17 cellular contexts compared by ENCODE assay signal in the genomic region with DNA sequence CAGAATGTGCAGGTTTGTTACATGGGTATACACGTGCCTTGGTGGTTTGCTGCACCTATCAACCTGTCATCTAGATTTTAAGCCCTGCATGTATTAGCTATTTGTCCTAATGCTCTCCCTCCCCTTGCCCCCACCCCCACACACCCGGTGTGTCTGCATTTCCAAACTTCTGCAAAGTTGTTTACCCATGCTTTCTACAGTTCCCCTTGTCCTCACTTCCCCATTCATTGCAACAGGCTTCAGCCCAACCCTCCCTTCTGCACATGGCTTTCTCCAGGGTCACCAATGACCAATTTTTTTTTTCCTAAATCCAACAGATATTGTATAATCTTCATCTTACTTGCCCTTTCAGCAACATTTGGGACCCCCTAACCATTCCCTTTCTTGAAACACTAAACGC. TPM values are rescaled to one million over a fixed set of nuclear protein-coding genes. Genes with fewer than 3 reads are reported as not detected.
DNase-seq lines count a peak whose midpoint lies in the region; ATAC-seq and TF ChIP-seq lines count a peak whose summit lies in the region.
"Had no signal": no experiment of that assay in that cellular context is flagged by ENCODE, and none has a peak within 500 bp of the region (broad histone marks: within the 10 kb centered on the region; RNA-seq: fewer than 3 reads in every experiment).

No MANE protein-coding gene starts in this region.

- H3K27me3 Mint-ChIP-seq in activated CD8-positive, alpha-beta memory T cell treated with anti-CD3 and anti-CD28 coated beads, Interleukin-2, amount 10 ng/mL, durations not matched to agents 7 days and 5 days = no peaks in the 10 kb centered on the region
- H3K27me3 Mint-ChIP-seq in T-helper 17 cell (no peaks in the 10 kb centered on the region), immature natural killer cell (ENCODE audit: low read depth in 3 of 3) (no peaks in the 10 kb centered on the region)
- no peaks in the 10 kb centered on the region for H3K27me3 Mint-ChIP-seq in activated T-cell treated with anti-CD3 and anti-CD28 coated beads, Interleukin-2, amount 50 U/mL, for 4 hours (ENCODE audit: low read depth)
- H3K27me3 Mint-ChIP-seq: activated CD4-positive, alpha-beta T cell treated with anti-CD3 and anti-CD28 coated beads, Interleukin-2, amount 10 ng/mL, durations not matched to agents 7 days and 5 days; activated T-helper 17 cell treated with anti-CD3 and anti-CD28 coated beads, Interleukin-2, amount 50 U/mL, for 72 hours had no signal

- H3K4me3 Mint-ChIP-seq in activated CD8-positive, alpha-beta memory T cell treated with anti-CD3 and anti-CD28 coated beads, Interleukin-2, amount 10 ng/mL, durations not matched to agents 7 days and 5 days = no peak overlapping the region
- H3K4me3 Mint-ChIP-seq in T-helper 17 cell = no peak overlapping the region
- peak overlapping the region in 1 of 5 donors; percentile 38 for H3K4me3 Mint-ChIP-seq in immature natural killer cell
- no peak overlapping the region for H3K4me3 Mint-ChIP-seq in activated T-cell treated with anti-CD3 and anti-CD28 coated beads, Interleukin-2, amount 50 U/mL, for 4 hours
- H3K4me3 Mint-ChIP-seq: activated CD4-positive, alpha-beta T cell treated with anti-CD3 and anti-CD28 coated beads, Interleukin-2, amount 10 ng/mL, durations not matched to agents 7 days and 5 days; T-helper 2 cell treated with Interferon-gamma antibody and Interleukin-4, amounts not matched to agents 5 μg/mL and 100 μg/mL, for 36 hours had no signal

- CTCF ChIA-PET in activated CD8-positive, alpha-beta memory T cell treated with anti-CD3 and anti-CD28 coated beads, Interleukin-2, amount 10 ng/mL, durations not matched to agents 7 days and 5 days (lab: Charles Lee) = no interaction called here

- DNase-seq in activated CD8-positive, alpha-beta memory T cell treated with anti-CD3 and anti-CD28 coated beads, Interleukin-2, amount 10 ng/mL, durations not matched to agents 7 days and 5 days = no peak
- DNase-seq in activated CD8-positive, alpha-beta memory T cell treated with anti-CD3 and anti-CD28 coated beads for 24 hours = no peak
- no peak for DNase-seq in T-helper 17 cell
- DNase-seq in immature natural killer cell = no peak
- peak; percentile 44 to 68 for DNase-seq in tibial artery
- no peak for DNase-seq in activated T-cell treated with anti-CD3 and anti-CD28 coated beads, Interleukin-2, amount 50 U/mL, for 4 hours
- DNase-seq: activated CD4-positive, alpha-beta T cell treated with anti-CD3 and anti-CD28 coated beads, Interleukin-2, amount 10 ng/mL, durations not matched to agents 7 days and 5 days; Caco-2; NCI-H1417; NCI-H524 treated with DMSO at 0.1 percent for 48 hours; stimulated activated naive CD8-positive, alpha-beta T cell treated with anti-CD3 and anti-CD28 coated beads, Interleukin-15, Interleukin-2, amounts not matched to agents 100 U/mL and 50 U/mL, for 24 hours had no signal

- H3K27me3 ChIP-seq in tibial artery = peaks cover 0 to 2% of the 10 kb centered on the region in 2 donors
- H3K27me3 ChIP-seq: vagina had no signal

- H3K36me3 ChIP-seq in tibial artery = peaks cover 28 to 35% (median 30%) of the 10 kb centered on the region in 3 donors

- no peaks in the 10 kb centered on the region for H3K4me1 ChIP-seq in tibial artery
- H3K4me1 ChIP-seq: Caco-2, vagina had no signal

- H3K27ac Mint-ChIP-seq in activated CD8-positive, alpha-beta memory T cell treated with anti-CD3 and anti-CD28 coated beads, Interleukin-2, amount 10 ng/mL, durations not matched to agents 7 days and 5 days = peak overlapping the region; percentile 34
- H3K27ac Mint-ChIP-seq in T-helper 17 cell (no peak overlapping the region), immature natural killer cell (peak overlapping the region in 5 of 6 donors; percentile 42 to 82 (median 69))
- H3K27ac Mint-ChIP-seq: T-helper 2 cell treated with Interferon-gamma antibody and Interleukin-4, amounts not matched to agents 5 μg/mL and 100 μg/mL, for 36 hours had no signal

- peaks cover 36% of the 10 kb centered on the region for H3K36me3 Mint-ChIP-seq in activated CD8-positive, alpha-beta memory T cell treated with anti-CD3 and anti-CD28 coated beads, Interleukin-2, amount 10 ng/mL, durations not matched to agents 7 days and 5 days
- peaks cover 7% of the 10 kb centered on the region for H3K36me3 Mint-ChIP-seq in T-helper 17 cell (ENCODE audit: low read depth)
- peaks cover 17 to 28% (median 28%) of the 10 kb centered on the region in 3 donors for H3K36me3 Mint-ChIP-seq in immature natural killer cell
- peaks cover 22% of the 10 kb centered on the region for H3K36me3 Mint-ChIP-seq in activated T-cell treated with anti-CD3 and anti-CD28 coated beads, Interleukin-2, amount 50 U/mL, for 4 hours (ENCODE audit: insufficient read depth)

- no peak overlapping the region for H3K27ac ChIP-seq in tibial artery
- H3K27ac ChIP-seq: vagina had no signal

- H3K4me1 Mint-ChIP-seq in activated CD8-positive, alpha-beta memory T cell treated with anti-CD3 and anti-CD28 coated beads, Interleukin-2, amount 10 ng/mL, durations not matched to agents 7 days and 5 days = peaks cover 32% of the 10 kb centered on the region
- peaks cover 19% of the 10 kb centered on the region for H3K4me1 Mint-ChIP-seq in T-helper 17 cell
- peaks cover 29 to 37% of the 10 kb centered on the region in 2 donors for H3K4me1 Mint-ChIP-seq in immature natural killer cell
- H3K4me1 Mint-ChIP-seq in activated T-cell treated with anti-CD3 and anti-CD28 coated beads, Interleukin-2, amount 50 U/mL, for 4 hours (ENCODE audit: low read depth) = peaks cover 22% of the 10 kb centered on the region

- intact Hi-C loops in tibial artery (cut with DNase I; ENCODE audit: low total_unique reads) = no loop called here

- ATAC-seq in activated CD8-positive, alpha-beta memory T cell treated with anti-CD3 and anti-CD28 coated beads, Interleukin-2, amount 10 ng/mL, durations not matched to agents 7 days and 5 days = no peak
- ATAC-seq in T-helper 17 cell = peak; percentile 41
- no peak for ATAC-seq in GM21390 (IDR thresholded peaks at IDR 0.05; ENCODE audit: unreplicated experiment)
- no peak for ATAC-seq in GM19463 (IDR thresholded peaks at IDR 0.05; ENCODE audit: unreplicated experiment)
- no peak for ATAC-seq in activated T-cell treated with anti-CD3 and anti-CD28 coated beads, Interleukin-2, amount 50 U/mL, for 4 hours
- ATAC-seq: activated T-helper 17 cell treated with anti-CD3 and anti-CD28 coated beads, Interleukin-2, amount 50 U/mL, for 72 hours; stimulated activated naive CD8-positive, alpha-beta T cell treated with anti-CD3 and anti-CD28 coated beads, Interleukin-15, Interleukin-2, amounts not matched to agents 100 U/mL and 50 U/mL, for 24 hours had no signal

- H3K9me3 Mint-ChIP-seq in activated CD8-positive, alpha-beta memory T cell treated with anti-CD3 and anti-CD28 coated beads, Interleukin-2, amount 10 ng/mL, durations not matched to agents 7 days and 5 days (ENCODE audit: low read depth) = peaks cover 8% of the 10 kb centered on the region
- H3K9me3 Mint-ChIP-seq in immature natural killer cell = peaks cover 0 to 3% (median 0%) of the 10 kb centered on the region in 6 donors
- H3K9me3 Mint-ChIP-seq in activated T-cell treated with anti-CD3 and anti-CD28 coated beads, Interleukin-2, amount 50 U/mL, for 4 hours = peaks cover 8% of the 10 kb centered on the region
- H3K9me3 Mint-ChIP-seq: activated T-helper 17 cell treated with anti-CD3 and anti-CD28 coated beads, Interleukin-2, amount 50 U/mL, for 72 hours had no signal

- TF ChIP-seq CTCF in tibial artery (IDR thresholded peaks at IDR 0.05) = no peak

- no peak overlapping the region for H3K4me3 ChIP-seq in tibial artery
- H3K4me3 ChIP-seq: skin epidermis, vagina had no signal

- H3K9me3 ChIP-seq in T-helper 17 cell (ENCODE audit: control insufficient read depth, low read length, poor library complexity, severe bottlenecking) (peaks cover 7% of the 10 kb centered on the region), tibial artery (peaks cover 0 to 15% (median 7%) of the 10 kb centered on the region in 3 donors)
- H3K9me3 ChIP-seq: Caco-2 had no signal

RNA-seq across cellular contexts. Expression of a gene that starts 32.0 kb away (rescaled TPM):
- 100 to 1,000 TPM; 150 to 155 TPM for total RNA-seq in activated CD8-positive, alpha-beta memory T cell treated with anti-CD3 and anti-CD28 coated beads, Interleukin-2, amount 10 ng/mL, durations not matched to agents 7 days and 5 days
- total RNA-seq in T-helper 17 cell = 10 to 100 TPM; 89.3 to 99.2 TPM
- polyA plus RNA-seq in immature natural killer cell = 10 to 100 TPM; 16.6 to 56.0 (median 26.1) TPM
- 100 to 1,000 TPM; 155 to 164 (median 163) TPM for total RNA-seq in activated T-cell treated with anti-CD3 and anti-CD28 coated beads, Interleukin-2, amount 50 U/mL, for 4 hours

Comparison
In these comparisons a context has a peak if more than half of its experiments do, and no peak if none do; other contexts are left out.
1. DNase-seq: peak in tibial artery (2 of 2); none in activated CD8-positive, alpha-beta memory T cell treated with anti-CD3 and anti-CD28 coated beads, Interleukin-2, amount 10 ng/mL, durations not matched to agents 7 days and 5 days (single experiment), activated CD8-positive, alpha-beta memory T cell treated with anti-CD3 and anti-CD28 coated beads for 24 hours (single experiment), T-helper 17 cell (0 of 3), immature natural killer cell (0 of 3) and activated T-cell treated with anti-CD3 and anti-CD28 coated beads, Interleukin-2, amount 50 U/mL, for 4 hours (single experiment).